Comparison of ENCODE assay signal across 24 cellular contexts in the genomic region with DNA sequence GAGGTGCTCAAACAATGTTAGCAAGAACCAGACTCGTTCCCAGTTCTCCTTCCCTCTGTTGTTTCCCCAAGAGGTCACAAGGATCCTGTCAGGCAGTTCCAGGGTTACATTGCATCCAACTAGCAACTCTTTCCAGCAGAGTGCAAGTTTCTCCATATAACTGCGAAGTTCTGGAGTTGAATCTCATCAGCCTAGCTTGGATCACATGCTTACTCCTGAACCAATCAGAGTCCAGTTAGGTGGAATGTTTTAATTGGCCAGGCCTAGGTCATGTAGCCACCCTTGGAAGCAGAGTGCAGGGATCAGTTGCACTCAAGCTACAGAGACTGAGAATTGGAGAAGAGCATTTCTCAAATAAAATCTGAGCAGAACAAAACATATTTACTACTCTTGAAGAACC. TPM values are rescaled to one million over a fixed set of nuclear protein-coding genes. Genes with fewer than 3 reads are reported as not detected.
"Had no signal": no experiment of that assay in that cellular context is flagged by ENCODE, and none has a peak within 500 bp of the region (broad histone marks: within the 10 kb centered on the region; RNA-seq: fewer than 3 reads in every experiment).

No MANE protein-coding gene starts in this region.

- H3K4me1 ChIP-seq: colonic mucosa, esophagus muscularis mucosa, left ventricle myocardium inferior, right atrium auricular region had no signal

- H3K4me3 ChIP-seq: colonic mucosa, esophagus muscularis mucosa, left ventricle myocardium inferior, right atrium auricular region, skin epidermis, tibial artery had no signal

- ATAC-seq: activated CD4-positive, CD25-positive, alpha-beta regulatory T cell treated with anti-CD3 and anti-CD28 coated beads, Interleukin-2, amount 50 U/mL, for 24 hours; naive thymus-derived CD4-positive, alpha-beta T cell; stimulated activated naive B cell treated with anti-CD40 and anti-IgM and Interleukin-4, amounts not matched to agents 10 μg/mL and 1 μg/mL and 100 μg/mL, for 72 hours had no signal

- H3K9me3 ChIP-seq: colonic mucosa, esophagus muscularis mucosa, left ventricle myocardium inferior, right atrium auricular region, tibial artery had no signal

- H3K27ac ChIP-seq: colonic mucosa, esophagus muscularis mucosa, left ventricle myocardium inferior, skin epidermis, tibial artery had no signal

- DNase-seq: activated CD4-positive, alpha-beta T cell treated with anti-CD3 and anti-CD28 coated beads, Interleukin-2, amount 50 U/mL, for 1 hour; activated CD8-positive, alpha-beta memory T cell treated with anti-CD3 and anti-CD28 coated beads for 24 hours; activated naive CD4-positive, alpha-beta T cell; activated naive CD8-positive, alpha-beta T cell treated with anti-CD3 and anti-CD28 coated beads, Interleukin-2, amount 10 ng/mL, durations not matched to agents 7 days and 5 days; central memory CD4-positive, alpha-beta T cell; colonic mucosa; hippocampal formation; kidney; left ventricle myocardium inferior; naive thymus-derived CD4-positive, alpha-beta T cell; stimulated activated CD4-positive, alpha-beta T cell treated with anti-CD3 and anti-CD28 coated beads, Interleukin-15, amount 100 ng/mL, for 24 hours; stimulated activated CD4-positive, alpha-beta T cell treated with anti-CD3 and anti-CD28 coated beads, Interleukin-4, amount 100 ng/mL, for 1 hour; stimulated activated naive B cell treated with anti-CD40 and anti-IgM and Interleukin-4, amounts not matched to agents 10 μg/mL and 1 μg/mL and 100 μg/mL, for 72 hours; tibial artery had no signal

- H3K4me1 Mint-ChIP-seq: activated naive CD8-positive, alpha-beta T cell treated with anti-CD3 and anti-CD28 coated beads, Interleukin-2, amount 10 ng/mL, durations not matched to agents 7 days and 5 days; brain; naive thymus-derived CD4-positive, alpha-beta T cell had no signal

- H3K27ac Mint-ChIP-seq: activated naive CD8-positive, alpha-beta T cell treated with anti-CD3 and anti-CD28 coated beads, Interleukin-2, amount 10 ng/mL, durations not matched to agents 7 days and 5 days; brain; naive thymus-derived CD4-positive, alpha-beta T cell; stimulated activated naive B cell treated with anti-CD40 and anti-IgM and Interleukin-4, amounts not matched to agents 10 μg/mL and 1 μg/mL and 100 μg/mL, for 72 hours; T-helper 2 cell treated with Interferon-gamma antibody and Interleukin-4, amounts not matched to agents 5 μg/mL and 100 μg/mL, for 36 hours had no signal

- H3K9me3 Mint-ChIP-seq: activated naive CD8-positive, alpha-beta T cell treated with anti-CD3 and anti-CD28 coated beads, Interleukin-2, amount 10 ng/mL, durations not matched to agents 7 days and 5 days; brain; stimulated activated naive B cell treated with anti-CD40 and anti-IgM and Interleukin-4, amounts not matched to agents 10 μg/mL and 1 μg/mL and 100 μg/mL, for 72 hours; T-helper 2 cell treated with Interferon-gamma antibody and Interleukin-4, amounts not matched to agents 5 μg/mL and 100 μg/mL, for 36 hours had no signal

- H3K36me3 Mint-ChIP-seq: activated naive CD8-positive, alpha-beta T cell treated with anti-CD3 and anti-CD28 coated beads, Interleukin-2, amount 10 ng/mL, durations not matched to agents 7 days and 5 days; brain; naive thymus-derived CD4-positive, alpha-beta T cell; stimulated activated naive B cell treated with anti-CD40 and anti-IgM and Interleukin-4, amounts not matched to agents 10 μg/mL and 1 μg/mL and 100 μg/mL, for 72 hours had no signal

- H3K27me3 ChIP-seq: colonic mucosa, esophagus muscularis mucosa, right atrium auricular region, tibial artery had no signal

- H3K27me3 Mint-ChIP-seq: stimulated activated naive B cell treated with anti-CD40 and anti-IgM and Interleukin-4, amounts not matched to agents 10 μg/mL and 1 μg/mL and 100 μg/mL, for 72 hours had no signal

- H3K4me3 Mint-ChIP-seq: activated naive CD8-positive, alpha-beta T cell treated with anti-CD3 and anti-CD28 coated beads, Interleukin-2, amount 10 ng/mL, durations not matched to agents 7 days and 5 days; brain; naive thymus-derived CD4-positive, alpha-beta T cell; stimulated activated naive B cell treated with anti-CD40 and anti-IgM and Interleukin-4, amounts not matched to agents 10 μg/mL and 1 μg/mL and 100 μg/mL, for 72 hours; T-helper 2 cell treated with Interferon-gamma antibody and Interleukin-4, amounts not matched to agents 5 μg/mL and 100 μg/mL, for 36 hours had no signal

- H3K36me3 ChIP-seq: colonic mucosa, esophagus muscularis mucosa, left ventricle myocardium inferior, right atrium auricular region, tibial artery had no signal

RNA-seq across cellular contexts. Expression of gene TSPAN1, which starts 26.6 kb away (rescaled TPM):
- total RNA-seq: activated naive CD8-positive, alpha-beta T cell treated with anti-CD3 and anti-CD28 coated beads, Interleukin-2, amount 10 ng/mL, durations not matched to agents 7 days and 5 days; mononuclear cell; naive thymus-derived CD4-positive, alpha-beta T cell had no signal

RNA-seq across cellular contexts. Expression of gene P3R3URF, which starts 28.0 kb away (rescaled TPM):
- total RNA-seq: activated naive CD8-positive, alpha-beta T cell treated with anti-CD3 and anti-CD28 coated beads, Interleukin-2, amount 10 ng/mL, durations not matched to agents 7 days and 5 days; colonic mucosa; esophagus muscularis mucosa; glomerular endothelial cell; kidney; left ventricle myocardium inferior; mononuclear cell; naive thymus-derived CD4-positive, alpha-beta T cell; posterior vena cava; right atrium auricular region; subcutaneous adipose tissue had no signal
